ENCODE assay signal across 9 cellular contexts in genomic region chr16:56869513-56870270, GRCh38. TPM values are rescaled to one million over a fixed set of nuclear protein-coding genes. Genes with fewer than 3 reads are reported as not detected.
A peak's percentile ranks its signal among the peaks of the same experiment; 100 is the strongest.
DNase-seq lines count a peak whose midpoint lies in the region; ATAC-seq and TF ChIP-seq lines count a peak whose summit lies in the region.
"Had no signal": no experiment of that assay in that cellular context is flagged by ENCODE, and none has a peak within 500 bp of the region (broad histone marks: within the 10 kb centered on the region; RNA-seq: fewer than 3 reads in every experiment).

No MANE protein-coding gene starts in this region.

- DNase-seq in activated CD4-positive, alpha-beta T cell treated with anti-CD3 and anti-CD28 coated beads for 48 hours, result peak; percentile 64
- DNase-seq in activated CD4-positive, alpha-beta T cell treated with anti-CD3 and anti-CD28 coated beads for 4 hours, result no peak
- peak; percentile 57 for DNase-seq in NAMALWA (ENCODE audit: low spot score)
- no peak for DNase-seq in chondrocyte (ENCODE audit: low spot score)
- peak; percentile 16 to 37 (median 16) for DNase-seq in stimulated activated CD4-positive, alpha-beta T cell treated with anti-CD3 and anti-CD28 coated beads, TNF-alpha, amount 100 ng/mL, for 48 hours (ENCODE audit: low read depth in 3 of 3)
- no peak for DNase-seq in ascending aorta (ENCODE audit: low spot score in 2 of 2)

- H3K4me3 ChIP-seq in ascending aorta, result no peak overlapping the region

- H3K27me3 ChIP-seq in ascending aorta, result no peaks in the 10 kb centered on the region

- intact Hi-C loops in ascending aorta (cut with DNase I), result no loop called here

- peak; percentile 28 for TF ChIP-seq CTCF in chondrocyte (IDR thresholded peaks at IDR 0.05)
- no peak for TF ChIP-seq CTCF in ascending aorta (IDR thresholded peaks at IDR 0.05)

- no peaks in the 10 kb centered on the region for H3K36me3 ChIP-seq in ascending aorta

- ATAC-seq in HG03439 (IDR thresholded peaks at IDR 0.05; ENCODE audit: unreplicated experiment) (no peak), HG02840 (IDR thresholded peaks at IDR 0.05; ENCODE audit: low FRiP score, unreplicated experiment) (no peak)

- no peaks in the 10 kb centered on the region for H3K9me3 ChIP-seq in ascending aorta

- no peak overlapping the region for H3K27ac Mint-ChIP-seq in chondrocyte (ENCODE audit: unreplicated experiment)

- no peaks in the 10 kb centered on the region for H3K27me3 Mint-ChIP-seq in chondrocyte (ENCODE audit: low read depth)

- H3K4me1 ChIP-seq in ascending aorta, result peaks cover 0 to 4% of the 10 kb centered on the region in 2 donors

- H3K9me3 Mint-ChIP-seq in chondrocyte (ENCODE audit: low read depth), result no peaks in the 10 kb centered on the region

- H3K27ac ChIP-seq in ascending aorta, result no peak overlapping the region

- no peaks in the 10 kb centered on the region for H3K36me3 Mint-ChIP-seq in chondrocyte (ENCODE audit: low read depth)

- peaks cover 10% of the 10 kb centered on the region for H3K4me1 Mint-ChIP-seq in chondrocyte (ENCODE audit: low read depth)

- no peak overlapping the region for H3K4me3 Mint-ChIP-seq in chondrocyte (ENCODE audit: unreplicated experiment)

RNA-seq across cellular contexts. Expression of gene SLC12A3, which starts 4.7 kb away (rescaled TPM):
- total RNA-seq in chondrocyte (not detected in 3 replicates), ascending aorta (not detected)
- total RNA-seq: skeletal muscle tissue had no signal

Comparison
In these comparisons a context has a peak if more than half of its experiments do, and no peak if none do; other contexts are left out.
1. DNase-seq: peak in activated CD4-positive, alpha-beta T cell treated with anti-CD3 and anti-CD28 coated beads for 48 hours (single experiment), NAMALWA (single experiment) and stimulated activated CD4-positive, alpha-beta T cell treated with anti-CD3 and anti-CD28 coated beads, TNF-alpha, amount 100 ng/mL, for 48 hours (3 of 3); none in activated CD4-positive, alpha-beta T cell treated with anti-CD3 and anti-CD28 coated beads for 4 hours (0 of 2), chondrocyte (single experiment) and ascending aorta (0 of 2).